17 cellular contexts compared by ENCODE assay signal in genomic region chr12:57874166-57875108, GRCh38. TPM values are rescaled to one million over a fixed set of nuclear protein-coding genes. Genes with fewer than 3 reads are reported as not detected.
DNase-seq lines count a peak whose midpoint lies in the region; ATAC-seq and TF ChIP-seq lines count a peak whose summit lies in the region.
"Had no signal": no experiment of that assay in that cellular context is flagged by ENCODE, and none has a peak within 500 bp of the region (broad histone marks: within the 10 kb centered on the region; RNA-seq: fewer than 3 reads in every experiment).

No MANE protein-coding gene starts in this region.

- WGBS in smooth muscle cell (ENCODE audit: low lambda C conversion rate), result 91% methylated on average over 8 of the region's 8 CpGs

- H3K9ac ChIP-seq in smooth muscle cell (ENCODE audit: low read depth), result no peak overlapping the region
- H3K9ac ChIP-seq: parathyroid adenoma had no signal

- ATAC-seq in stimulated activated naive CD8-positive, alpha-beta T cell treated with anti-CD3 and anti-CD28 coated beads, Interleukin-15, Interleukin-2, amounts not matched to agents 100 U/mL and 50 U/mL, for 24 hours, result no peak
- peak; percentile 86 for ATAC-seq in mucosa of descending colon
- ATAC-seq in GM19351 (IDR thresholded peaks at IDR 0.05; ENCODE audit: unreplicated experiment), result no peak
- ATAC-seq in HG02852 (IDR thresholded peaks at IDR 0.05; ENCODE audit: unreplicated experiment), result no peak
- ATAC-seq: activated naive CD4-positive, alpha-beta T cell treated with anti-CD3 and anti-CD28 coated beads, Interleukin-2, amount 50 U/mL, for 72 hours had no signal

- H3K79me2 ChIP-seq in smooth muscle cell (ENCODE audit: low read depth), result no peaks in the 10 kb centered on the region

- H3K27me3 ChIP-seq in smooth muscle cell (ENCODE audit: low read depth), result no peaks in the 10 kb centered on the region
- H3K27me3 ChIP-seq: vagina had no signal

- H3K27ac Mint-ChIP-seq in stimulated activated naive CD8-positive, alpha-beta T cell treated with anti-CD3 and anti-CD28 coated beads, Interleukin-15, Interleukin-2, amounts not matched to agents 100 ng/mL and 50 ng/mL, for 24 hours, result peak overlapping the region; percentile 15
- H3K27ac Mint-ChIP-seq: activated naive CD4-positive, alpha-beta T cell treated with anti-CD3 and anti-CD28 coated beads, Interleukin-2, amount 50 U/mL, for 72 hours had no signal

- intact Hi-C loops in mucosa of descending colon (cut with DNase I, micrococcal nuclease), result no loop called here

- no peak overlapping the region for H3K4me3 ChIP-seq in mucosa of descending colon
- no peak overlapping the region for H3K4me3 ChIP-seq in smooth muscle cell
- H3K4me3 ChIP-seq: vagina had no signal

- no peaks in the 10 kb centered on the region for H3K36me3 ChIP-seq in mucosa of descending colon (ENCODE audit: low read depth)
- no peaks in the 10 kb centered on the region for H3K36me3 ChIP-seq in smooth muscle cell (ENCODE audit: low read depth)
- H3K36me3 ChIP-seq: vagina had no signal

- no peak overlapping the region for H3K4me3 Mint-ChIP-seq in stimulated activated naive CD8-positive, alpha-beta T cell treated with anti-CD3 and anti-CD28 coated beads, Interleukin-15, Interleukin-2, amounts not matched to agents 100 ng/mL and 50 ng/mL, for 24 hours

- H3F3A ChIP-seq in smooth muscle cell (ENCODE audit: low read depth), result no peaks in the 10 kb centered on the region

- H4K20me1 ChIP-seq in smooth muscle cell (ENCODE audit: low read depth), result no peaks in the 10 kb centered on the region

- peaks cover 7% of the 10 kb centered on the region for H3K4me1 Mint-ChIP-seq in stimulated activated naive CD8-positive, alpha-beta T cell treated with anti-CD3 and anti-CD28 coated beads, Interleukin-15, Interleukin-2, amounts not matched to agents 100 ng/mL and 50 ng/mL, for 24 hours (ENCODE audit: low read depth)

- no peaks in the 10 kb centered on the region for H3K9me3 Mint-ChIP-seq in stimulated activated naive CD8-positive, alpha-beta T cell treated with anti-CD3 and anti-CD28 coated beads, Interleukin-15, Interleukin-2, amounts not matched to agents 100 ng/mL and 50 ng/mL, for 24 hours
- H3K9me3 Mint-ChIP-seq: activated naive CD4-positive, alpha-beta T cell treated with anti-CD3 and anti-CD28 coated beads, Interleukin-2, amount 50 U/mL, for 72 hours had no signal

- no peak overlapping the region for H3K4me2 ChIP-seq in smooth muscle cell

- TF ChIP-seq CTCF in mucosa of descending colon (IDR thresholded peaks at IDR 0.05) (no peak), smooth muscle cell (IDR thresholded peaks at IDR 0.05; ENCODE audit: borderline replicate concordance, insufficient read depth, poor library complexity, severe bottlenecking) (no peak)

- no peak for DNase-seq in stimulated activated naive CD8-positive, alpha-beta T cell treated with anti-CD3 and anti-CD28 coated beads, Interleukin-15, Interleukin-2, amounts not matched to agents 100 U/mL and 50 U/mL, for 24 hours
- DNase-seq in cerebellar cortex (ENCODE audit: low spot score), result peak; percentile 93
- no peak for DNase-seq in mucosa of descending colon
- DNase-seq in DMS 273 treated with DMSO at 0.1 percent for 48 hours (lab: John Stamatoyannopoulos, UW), result no peak
- DNase-seq in smooth muscle cell (lab: John Stamatoyannopoulos, UW; ENCODE audit: unreplicated experiment), result no peak
- DNase-seq: activated CD4-positive, alpha-beta T cell treated with anti-CD3 and anti-CD28 coated beads for 48 hours; effector CD8-positive, alpha-beta T cell; NCI-H82; stimulated activated CD4-positive, alpha-beta T cell treated with anti-CD3 and anti-CD28 coated beads, Interleukin-12 subunit alpha, Interleukin-12 subunit beta, amount 100 ng/mL, for 4 hours; stimulated activated naive CD4-positive, alpha-beta T cell had no signal

- H3K36me3 Mint-ChIP-seq in stimulated activated naive CD8-positive, alpha-beta T cell treated with anti-CD3 and anti-CD28 coated beads, Interleukin-15, Interleukin-2, amounts not matched to agents 100 ng/mL and 50 ng/mL, for 24 hours (ENCODE audit: low read depth), result no peaks in the 10 kb centered on the region
- H3K36me3 Mint-ChIP-seq: activated naive CD4-positive, alpha-beta T cell treated with anti-CD3 and anti-CD28 coated beads, Interleukin-2, amount 50 U/mL, for 72 hours; CD14-positive monocyte had no signal

- H3K4me1 ChIP-seq in mucosa of descending colon (ENCODE audit: low read depth) (peaks cover 3% of the 10 kb centered on the region), smooth muscle cell (ENCODE audit: low read depth) (peaks cover 3% of the 10 kb centered on the region)

- H3K9me3 ChIP-seq in mucosa of descending colon (no peaks in the 10 kb centered on the region), smooth muscle cell (replicated peaks; ENCODE audit: low read depth) (no peaks in the 10 kb centered on the region)
- H3K9me3 ChIP-seq: vagina had no signal

- H2AFZ ChIP-seq in smooth muscle cell (ENCODE audit: low read depth), result no peak overlapping the region
- H2AFZ ChIP-seq: parathyroid adenoma had no signal

- peaks cover 4% of the 10 kb centered on the region for H3K27me3 Mint-ChIP-seq in stimulated activated naive CD8-positive, alpha-beta T cell treated with anti-CD3 and anti-CD28 coated beads, Interleukin-15, Interleukin-2, amounts not matched to agents 100 ng/mL and 50 ng/mL, for 24 hours

- no peak overlapping the region for H3K27ac ChIP-seq in smooth muscle cell (ENCODE audit: low read depth)
- H3K27ac ChIP-seq: parathyroid adenoma, vagina had no signal

RNA-seq across cellular contexts. Expression of gene CTDSP2, which starts 27.9 kb away (rescaled TPM):
- total RNA-seq in mucosa of descending colon, result 100 to 1,000 TPM; 220 to 339 (median 256) TPM
- total RNA-seq in smooth muscle cell, result 77.4 and 86.7 TPM in 2 replicates
- 61.7 and 62.0 TPM in 2 replicates for polyA plus RNA-seq in smooth muscle cell

RNA-seq across cellular contexts. Expression of gene AVIL, which starts 55.9 kb away (rescaled TPM):
- total RNA-seq in mucosa of descending colon (10 to 100 TPM; 12.2 to 13.6 (median 13.3) TPM), smooth muscle cell (7.0 and 17.1 TPM in 2 replicates)
- polyA plus RNA-seq in smooth muscle cell, result 1.2 and 9.1 TPM in 2 replicates
